In genomic region chr12:9713041-9713548, GRCh38 we compare ENCODE assay signal across 1 cellular context.
TF ChIP-seq lines count a peak whose summit lies in the region.

No MANE protein-coding gene starts in this region.

TF ChIP-seq in GM12878, 131 proteins besides CTCF, POLR2A, EP300 and RAD21 (continued from another document):
- peak; percentile 76 for TF ChIP-seq SKIL (IDR thresholded peaks at IDR 0.05; ENCODE audit: low read depth, poor library complexity, severe bottlenecking)
- TF ChIP-seq ZNF687 (IDR thresholded peaks at IDR 0.05): 0 out of 2 replicates have a peak, but pooled peaks have one; percentile 48
- peak; percentile 64 for TF ChIP-seq MTA2 (IDR thresholded peaks at IDR 0.05; ENCODE audit: low read depth)
- TF ChIP-seq RELB (IDR thresholded peaks at IDR 0.05; ENCODE audit: low read depth): 0 out of 2 replicates have a peak, but pooled peaks have one; percentile 36
- TF ChIP-seq NBN (IDR thresholded peaks at IDR 0.05): 0 out of 2 replicates have a peak, but pooled peaks have one; percentile 27
- TF ChIP-seq ATF7 (IDR thresholded peaks at IDR 0.05; ENCODE audit: low read depth): peak; percentile 36; the same call in 1 of the 2 replicates
- peak; percentile 11; the same call in 1 of the 2 replicates for TF ChIP-seq PAX5 (IDR thresholded peaks at IDR 0.05; ENCODE audit: borderline replicate concordance, low read depth, low read length)
- 0 out of 2 replicates have a peak, but pooled peaks have one; percentile 41 for TF ChIP-seq CBX5 (IDR thresholded peaks at IDR 0.05; ENCODE audit: low read depth)
- peak; percentile 47 for TF ChIP-seq JUNB (IDR thresholded peaks at IDR 0.05)
- 0 out of 2 replicates have a peak, but pooled peaks have one; percentile 23 for TF ChIP-seq MEF2A (IDR thresholded peaks at IDR 0.05; ENCODE audit: insufficient read depth, low read depth, low read length)
- peak; percentile 31; the same call in 1 of the 2 replicates for TF ChIP-seq CREM (IDR thresholded peaks at IDR 0.05; ENCODE audit: low read depth)
- 0 out of 2 replicates have a peak, but pooled peaks have one; percentile 25 for TF ChIP-seq TCF12 (IDR thresholded peaks at IDR 0.05; ENCODE audit: low read depth, low read length)
- peak; percentile 52; the same call in 1 of the 2 replicates for TF ChIP-seq NFIC (IDR thresholded peaks at IDR 0.05; ENCODE audit: low read depth, low read length)
- peak in 1 of 2 experiments; percentile 88; a peak in 2 of 4 replicates for TF ChIP-seq BHLHE40 (IDR thresholded peaks at IDR 0.05; ENCODE audit: borderline replicate concordance in 1 of 2, low read depth in 2 of 2, low read length in 1 of 2)
- peak; percentile 43; the same call in 1 of the 2 replicates for TF ChIP-seq TCF7 (IDR thresholded peaks at IDR 0.05; ENCODE audit: borderline replicate concordance)
- TF ChIP-seq ZBED1 (IDR thresholded peaks at IDR 0.05; ENCODE audit: borderline replicate concordance): peak; percentile 53; the same call in 1 of the 2 replicates
- peak; percentile 81; the same call in 1 of the 2 replicates for TF ChIP-seq ZNF217 (IDR thresholded peaks at IDR 0.05)
- peak; percentile 63 for TF ChIP-seq IKZF1 (conservative IDR thresholded peaks at IDR 0.05)
- peak; percentile 58; the same call in 1 of the 2 replicates for TF ChIP-seq PKNOX1 (IDR thresholded peaks at IDR 0.05)
- TF ChIP-seq IKZF2 (IDR thresholded peaks at IDR 0.05): peak; percentile 45 to 68; a peak in 3 of 4 replicates
- peak; percentile 43; the same call in 1 of the 2 replicates for TF ChIP-seq NR2F1 (conservative IDR thresholded peaks at IDR 0.05)
- peak; percentile 44 for TF ChIP-seq RUNX3 (IDR thresholded peaks at IDR 0.05; ENCODE audit: low read length)
- peak; percentile 67 for TF ChIP-seq MEF2B (IDR thresholded peaks at IDR 0.05; ENCODE audit: partially characterized antibody, poor library complexity, severe bottlenecking)
